Comparison of ENCODE assay signal across 16 cellular contexts in genomic region chr12:71652656-71653055, GRCh38.
"Had no signal": no experiment of that assay in that cellular context is flagged by ENCODE, and none has a peak within 500 bp of the region (broad histone marks: within the 10 kb centered on the region; RNA-seq: fewer than 3 reads in every experiment).

No MANE protein-coding gene starts in this region.

- H3K27ac ChIP-seq: epithelial cell of prostate, hepatocyte, parathyroid adenoma, thoracic aorta, upper lobe of right lung had no signal

- DNase-seq: activated CD4-positive, alpha-beta T cell treated with anti-CD3 and anti-CD28 coated beads, Interleukin-2, amount 10 ng/mL, durations not matched to agents 24 days and 14 days; activated CD8-positive, alpha-beta T cell treated with anti-CD3 and anti-CD28 coated beads, Interleukin-2, amount 10 ng/mL, durations not matched to agents 7 days and 5 days; activated naive CD4-positive, alpha-beta T cell treated with anti-CD3 and anti-CD28 coated beads for 36 hours; activated naive CD8-positive, alpha-beta T cell treated with anti-CD3 and anti-CD28 coated beads, Interleukin-2, amount 50 U/mL, for 24 hours; activated T-cell treated with anti-CD3 and anti-CD28 coated beads, Interleukin-2, amount 50 U/mL, for 4 hours; aorta; cerebellar nuclear complex; kidney; stimulated activated naive B cell treated with anti-CD40 and anti-IgM and Interleukin-4, amounts not matched to agents 10 μg/mL and 1 μg/mL and 100 μg/mL, for 72 hours; upper lobe of right lung had no signal

- H3K4me1 ChIP-seq: parathyroid adenoma had no signal

- ATAC-seq: activated CD8-positive, alpha-beta T cell treated with anti-CD3 and anti-CD28 coated beads, Interleukin-2, amount 10 ng/mL, durations not matched to agents 7 days and 5 days; activated naive CD8-positive, alpha-beta T cell treated with anti-CD3 and anti-CD28 coated beads, Interleukin-2, amount 50 U/mL, for 24 hours; activated T-cell treated with anti-CD3 and anti-CD28 coated beads, Interleukin-2, amount 50 U/mL, for 4 hours; left lobe of liver; stimulated activated naive B cell treated with anti-CD40 and anti-IgM and Interleukin-4, amounts not matched to agents 10 μg/mL and 1 μg/mL and 100 μg/mL, for 72 hours; upper lobe of right lung had no signal

- H3K27me3 ChIP-seq: hepatocyte, upper lobe of right lung had no signal

- H3K4me3 ChIP-seq: hepatocyte, lung, thoracic aorta, upper lobe of right lung had no signal

- H3K9me3 ChIP-seq: thoracic aorta, upper lobe of right lung had no signal
